In the genomic region with DNA sequence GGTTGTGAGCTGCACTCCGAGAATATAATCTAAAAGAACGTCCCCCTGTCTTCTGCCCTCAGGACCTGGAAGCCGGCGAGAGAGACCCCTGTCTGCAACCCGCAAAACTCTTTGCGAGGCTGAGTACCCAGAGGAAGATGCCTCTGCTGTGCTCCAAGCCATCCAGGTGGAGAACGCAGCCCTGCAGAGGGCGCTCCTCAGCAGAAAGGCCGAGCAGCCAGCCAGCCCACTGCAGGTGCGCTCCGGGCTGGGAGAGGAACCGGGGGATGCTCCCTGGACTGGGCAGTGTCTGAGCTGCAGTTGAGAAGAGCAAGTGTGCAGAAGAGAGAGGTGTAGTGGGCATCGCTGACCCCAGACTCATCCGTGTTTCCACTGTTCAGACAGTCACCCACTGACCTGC, we compare ENCODE assay signal across 12 cellular contexts.
DNase-seq lines count a peak whose midpoint lies in the region; ATAC-seq and TF ChIP-seq lines count a peak whose summit lies in the region.
"Had no signal": no experiment of that assay in that cellular context is flagged by ENCODE, and none has a peak within 500 bp of the region (broad histone marks: within the 10 kb centered on the region; RNA-seq: fewer than 3 reads in every experiment).

No MANE protein-coding gene starts in this region.

- no peak overlapping the region for H3K27ac ChIP-seq in PC-3 (ENCODE audit: low read length)
- H3K27ac ChIP-seq: body of pancreas had no signal

- no peaks in the 10 kb centered on the region for H3K9me3 ChIP-seq in PC-3 (ENCODE audit: low read length)
- H3K9me3 ChIP-seq: body of pancreas had no signal

- H3K9ac ChIP-seq in PC-3 (ENCODE audit: low read length) = no peak overlapping the region

- H3K79me2 ChIP-seq in PC-3 (ENCODE audit: low read length) = no peaks in the 10 kb centered on the region

- no peaks in the 10 kb centered on the region for H4K20me1 ChIP-seq in PC-3 (ENCODE audit: low read length)

- DNase-seq in 8988T (peak; percentile 52), ELR (ENCODE audit: low read depth) (peak; percentile 21), PC-3 (no peak), head of caudate nucleus (peak in 33 of 42 donors; percentile 19 to 82 (median 61)), activated gamma-delta T cell treated with Interleukin-2 at 50 U/mL for 16 hours (no peak), GM03348 (ENCODE audit: low spot score) (no peak)
- DNase-seq: body of pancreas; NCI-H524 treated with DMSO at 0.1 percent for 48 hours; stimulated activated naive CD4-positive, alpha-beta T cell had no signal

- intact Hi-C loops in PC-3 (cut with micrococcal nuclease) (no loop called here), head of caudate nucleus (cut with DNase I) (no loop called here)

- ATAC-seq in PC-3 = no peak
- ATAC-seq in GM18502 (IDR thresholded peaks at IDR 0.05; ENCODE audit: poor library complexity, unreplicated experiment) = no peak
- no peak for ATAC-seq in GM21367 (IDR thresholded peaks at IDR 0.05; ENCODE audit: unreplicated experiment)
- ATAC-seq: body of pancreas, right cardiac atrium had no signal

- BruUV-seq in PC-3 (replicated peaks; lab: Mats Ljungman, UMichigan) = no TSS peak

- H3K27me3 ChIP-seq in PC-3 (ENCODE audit: low read length) = no peaks in the 10 kb centered on the region
- H3K27me3 ChIP-seq: body of pancreas had no signal

- TF ChIP-seq CTCF in PC-3 (conservative IDR thresholded peaks at IDR 0.05; ENCODE audit: low read depth, low read length) = peak; percentile 49

- H3K4me2 ChIP-seq in PC-3 (ENCODE audit: low read length) = no peak overlapping the region

- H2AFZ ChIP-seq in PC-3 (ENCODE audit: low read length) = no peak overlapping the region

- H3F3A ChIP-seq in PC-3 (ENCODE audit: low read length, unreplicated experiment) = no peaks in the 10 kb centered on the region

- no peaks in the 10 kb centered on the region for H3K4me1 ChIP-seq in PC-3 (ENCODE audit: insufficient read depth, low read length)
- H3K4me1 ChIP-seq: body of pancreas had no signal

- no peaks in the 10 kb centered on the region for H3K9me2 ChIP-seq in PC-3 (replicated peaks; ENCODE audit: low read length)

- POLR2A ChIA-PET in PC-3 (lab: Charles Lee; ENCODE audit: unreplicated experiment) = no interaction called here

- H3K4me3 ChIP-seq in PC-3 (ENCODE audit: low read length) = no peak overlapping the region
- H3K4me3 ChIP-seq: body of pancreas had no signal

- H3K36me3 ChIP-seq in PC-3 (ENCODE audit: low read depth, low read length) = no peaks in the 10 kb centered on the region

- CTCF ChIA-PET in PC-3 (lab: Charles Lee) = no interaction called here

Comparison
In these comparisons a context has a peak if more than half of its experiments do, and no peak if none do; other contexts are left out.
1. DNase-seq: peak in 8988T (single experiment), ELR (single experiment) and head of caudate nucleus (33 of 42); none in PC-3 (single experiment), activated gamma-delta T cell treated with Interleukin-2 at 50 U/mL for 16 hours (single experiment) and GM03348 (single experiment).